Comparison of ENCODE assay signal across 9 cellular contexts in the genomic region with DNA sequence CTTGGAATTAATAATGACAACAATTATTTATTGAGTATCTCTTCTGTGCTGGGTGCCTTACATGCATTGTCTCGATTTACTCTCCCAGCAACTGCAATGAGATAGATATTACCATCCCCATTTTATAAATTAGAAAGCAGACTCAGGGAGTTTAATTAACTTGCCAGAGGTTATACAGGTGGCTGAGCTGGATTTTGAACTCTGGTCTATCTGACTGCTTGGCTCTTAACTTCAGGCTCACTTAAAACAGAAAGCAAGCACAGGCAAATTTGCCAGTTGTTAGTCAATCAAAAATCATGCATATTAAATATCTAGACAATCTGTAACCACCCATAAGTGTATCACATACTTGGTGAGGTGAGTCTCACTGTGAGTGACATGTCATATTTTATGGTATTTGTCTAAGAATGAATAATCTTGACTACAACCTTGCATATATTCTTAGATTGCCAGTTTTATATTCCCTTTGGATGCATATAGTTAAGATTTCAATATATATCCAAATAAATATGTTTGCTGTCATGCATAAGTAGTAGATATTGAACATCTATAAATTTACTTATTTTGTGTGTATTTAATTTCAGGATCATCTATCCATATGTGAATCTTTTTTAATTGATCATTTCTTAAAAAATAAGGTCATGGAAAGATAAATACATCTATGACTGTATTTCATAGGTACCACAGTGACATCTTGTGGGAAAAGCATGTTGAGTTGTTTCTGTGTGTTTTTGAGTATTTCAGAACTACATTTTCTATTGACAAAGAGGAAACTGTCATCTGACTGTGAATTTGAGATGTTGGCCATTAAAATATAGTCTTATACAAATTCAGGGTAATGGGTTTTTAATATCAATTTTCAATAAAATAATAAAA.
DNase-seq lines count a peak whose midpoint lies in the region; ATAC-seq, FAIRE-seq and TF ChIP-seq lines count a peak whose summit lies in the region.
"Had no signal": no experiment of that assay in that cellular context is flagged by ENCODE, and none has a peak within 500 bp of the region (broad histone marks: within the 10 kb centered on the region; RNA-seq: fewer than 3 reads in every experiment).

No MANE protein-coding gene starts in this region.

- peak; percentile 95 for FAIRE-seq in endometrium (lab: Jason Lieb, UNC)

- no peak overlapping the region for H3K4me3 Mint-ChIP-seq in osteocyte (ENCODE audit: unreplicated experiment)
- H3K4me3 Mint-ChIP-seq: central memory CD8-positive, alpha-beta T cell had no signal

- H3K4me1 Mint-ChIP-seq in osteocyte (ENCODE audit: unreplicated experiment) = peaks cover 9% of the 10 kb centered on the region
- H3K4me1 Mint-ChIP-seq: central memory CD8-positive, alpha-beta T cell had no signal

- no peak for ATAC-seq in GM19328 (IDR thresholded peaks at IDR 0.05; ENCODE audit: unreplicated experiment)

- no peaks in the 10 kb centered on the region for H3K36me3 Mint-ChIP-seq in osteocyte (ENCODE audit: unreplicated experiment)

- H3K27me3 Mint-ChIP-seq in osteocyte (ENCODE audit: unreplicated experiment) = peaks cover 11% of the 10 kb centered on the region
- H3K27me3 Mint-ChIP-seq: central memory CD8-positive, alpha-beta T cell had no signal

- DNase-seq in HCEC 1CT (peak; percentile 48), NCI-H526 (lab: John Stamatoyannopoulos, UW) (peak; percentile 30 to 49), osteocyte (ENCODE audit: extremely low spot score, unreplicated experiment) (no peak), COLO829 (ENCODE audit: low spot score) (no peak), occipital lobe (lab: John Stamatoyannopoulos, UW) (no peak)
- DNase-seq in stimulated activated CD4-positive, alpha-beta T cell treated with anti-CD3 and anti-CD28 coated beads, Interleukin-4, amount 100 ng/mL, for 24 hours = no peak

- no peaks in the 10 kb centered on the region for H3K9me3 Mint-ChIP-seq in osteocyte (ENCODE audit: unreplicated experiment)

- TF ChIP-seq CTCF in osteocyte (IDR thresholded peaks at IDR 0.05) = peak; percentile 58

- no peak overlapping the region for H3K27ac Mint-ChIP-seq in osteocyte (ENCODE audit: unreplicated experiment)

Comparison
In these comparisons a context has a peak if more than half of its experiments do, and no peak if none do; other contexts are left out.
1. DNase-seq: peak in HCEC 1CT (single experiment) and NCI-H526 (2 of 2); none in osteocyte (single experiment), COLO829 (single experiment), stimulated activated CD4-positive, alpha-beta T cell treated with anti-CD3 and anti-CD28 coated beads, Interleukin-4, amount 100 ng/mL, for 24 hours (single experiment) and occipital lobe (single experiment).